ENCODE assay signal across 8 cellular contexts in the genomic region with DNA sequence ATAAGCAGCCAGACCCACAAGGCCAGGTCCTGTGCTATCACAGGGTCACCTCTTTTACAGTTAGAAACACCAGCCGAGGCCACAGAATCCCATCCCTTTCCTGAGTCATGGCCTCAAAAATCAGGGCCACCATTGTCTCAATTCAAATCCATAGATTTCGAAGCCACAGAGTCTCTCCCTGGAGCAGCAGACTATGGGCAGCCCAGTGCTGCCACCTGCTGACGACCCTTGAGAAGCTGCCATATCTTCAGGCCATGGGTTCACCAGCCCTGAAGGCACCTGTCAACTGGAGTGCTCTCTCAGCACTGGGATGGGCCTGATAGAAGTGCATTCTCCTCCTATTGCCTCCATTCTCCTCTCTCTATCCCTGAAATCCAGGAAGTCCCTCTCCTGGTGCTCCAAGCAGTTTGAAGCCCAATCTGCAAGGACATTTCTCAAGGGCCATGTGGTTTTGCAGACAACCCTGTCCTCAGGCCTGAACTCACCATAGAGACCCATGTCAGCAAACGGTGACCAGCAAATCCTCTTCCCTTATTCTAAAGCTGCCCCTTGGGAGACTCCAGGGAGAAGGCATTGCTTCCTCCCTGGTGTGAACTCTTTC. TPM values are rescaled to one million over a fixed set of nuclear protein-coding genes. Genes with fewer than 3 reads are reported as not detected.
DNase-seq lines count a peak whose midpoint lies in the region; ATAC-seq and TF ChIP-seq lines count a peak whose summit lies in the region.

No MANE protein-coding gene starts in this region.

- no peak overlapping the region for H3K4me3 Mint-ChIP-seq in activated CD4-positive, alpha-beta T cell treated with anti-CD3 and anti-CD28 coated beads, Interleukin-2, amount 10 ng/mL, durations not matched to agents 24 days and 14 days

- intact Hi-C loops in activated CD4-positive, alpha-beta T cell treated with anti-CD3 and anti-CD28 coated beads, Interleukin-2, amount 10 ng/mL, durations not matched to agents 24 days and 14 days (cut with micrococcal nuclease), result loop anchor here (1.0 to 5.0 kb wide), 2 partner anchors 381 to 592 kb away; no protein-coding TSS in a partner anchor

- 27% methylated on average over 4 of the region's 4 CpGs for WGBS in liver

- H3K27ac Mint-ChIP-seq in activated CD4-positive, alpha-beta T cell treated with anti-CD3 and anti-CD28 coated beads, Interleukin-2, amount 10 ng/mL, durations not matched to agents 24 days and 14 days, result no peak overlapping the region

- H3K36me3 Mint-ChIP-seq in activated CD4-positive, alpha-beta T cell treated with anti-CD3 and anti-CD28 coated beads, Interleukin-2, amount 10 ng/mL, durations not matched to agents 24 days and 14 days (ENCODE audit: low read depth), result no peaks in the 10 kb centered on the region

- no peaks in the 10 kb centered on the region for H3K9me3 Mint-ChIP-seq in activated CD4-positive, alpha-beta T cell treated with anti-CD3 and anti-CD28 coated beads, Interleukin-2, amount 10 ng/mL, durations not matched to agents 24 days and 14 days

- no peak overlapping the region for H3K4me3 ChIP-seq in coronary artery
- no peak overlapping the region for H3K4me3 ChIP-seq in liver (ENCODE audit: low read depth in 1 of 3, low read length in 3 of 3)

- H3K4me1 ChIP-seq in liver (ENCODE audit: control insufficient read depth in 4 of 4, insufficient read depth in 4 of 4, low read length in 3 of 4), result no peaks in the 10 kb centered on the region

- H3K27ac ChIP-seq in coronary artery (no peak overlapping the region), liver (ENCODE audit: low read depth in 1 of 2, low read length in 2 of 2) (no peak overlapping the region)

- H3K4me1 Mint-ChIP-seq in activated CD4-positive, alpha-beta T cell treated with anti-CD3 and anti-CD28 coated beads, Interleukin-2, amount 10 ng/mL, durations not matched to agents 24 days and 14 days, result no peaks in the 10 kb centered on the region

- H3K36me3 ChIP-seq in liver (ENCODE audit: control insufficient read depth in 4 of 4, insufficient read depth in 3 of 4, low read depth in 1 of 4, low read length in 3 of 4), result peaks cover 0 to 2% (median under 1%) of the 10 kb centered on the region in 4 donors

- H3K27me3 Mint-ChIP-seq in activated CD4-positive, alpha-beta T cell treated with anti-CD3 and anti-CD28 coated beads, Interleukin-2, amount 10 ng/mL, durations not matched to agents 24 days and 14 days, result peaks cover 2% of the 10 kb centered on the region

- peaks cover 0 to 10% (median 3%) of the 10 kb centered on the region in 4 donors for H3K9me3 ChIP-seq in liver (ENCODE audit: control insufficient read depth in 4 of 4, low read length in 3 of 4)

- no peak overlapping the region for H3K9ac ChIP-seq in liver (ENCODE audit: low read depth in 1 of 2, low read length in 2 of 2)

- peak; percentile 62 for TF ChIP-seq CTCF in coronary artery (IDR thresholded peaks at IDR 0.05)
- TF ChIP-seq CTCF in liver (IDR thresholded peaks at IDR 0.05; ENCODE audit: low read depth, low read length, missing input control), result peak; percentile 79

- peak; percentile 90 to 93 for TF ChIP-seq RAD21 in liver (IDR thresholded peaks at IDR 0.05)

- DNase-seq in A172 (ENCODE audit: low spot score) (peak; percentile 73), GM19240 (ENCODE audit: insufficient read length, low spot score) (peak; percentile 79), NCI-H345 treated with DMSO at 0.1 percent for 48 hours (lab: John Stamatoyannopoulos, UW; ENCODE audit: unreplicated experiment) (peak; percentile 26), coronary artery (ENCODE audit: low spot score) (no peak)
- DNase-seq in activated CD4-positive, alpha-beta T cell treated with anti-CD3 and anti-CD28 coated beads, Interleukin-2, amount 10 ng/mL, durations not matched to agents 24 days and 14 days, result peak; percentile 88
- DNase-seq in stimulated activated CD4-positive, alpha-beta T cell treated with anti-CD3 and anti-CD28 coated beads, TNF-alpha, amount 100 ng/mL, for 48 hours (ENCODE audit: low read depth in 3 of 3), result peak; percentile 9 to 54 (median 30)

- peaks cover 0 to 2% (median 0%) of the 10 kb centered on the region in 4 donors for H3K27me3 ChIP-seq in liver (ENCODE audit: control insufficient read depth in 4 of 4, insufficient read depth in 4 of 4, low read length in 3 of 4)

- no peak for ATAC-seq in HG02840 (IDR thresholded peaks at IDR 0.05; ENCODE audit: low FRiP score, unreplicated experiment)

TF ChIP-seq in liver, 16 proteins besides CTCF, POLR2A, EP300 and RAD21:
- TF ChIP-seq EGR1 (IDR thresholded peaks at IDR 0.05; ENCODE audit: low read depth in 2 of 2) (no peak), RXRA (IDR thresholded peaks at IDR 0.05) (peak in 1 of 2 donors; percentile 34)
- TF ChIP-seq, protein P1, sequence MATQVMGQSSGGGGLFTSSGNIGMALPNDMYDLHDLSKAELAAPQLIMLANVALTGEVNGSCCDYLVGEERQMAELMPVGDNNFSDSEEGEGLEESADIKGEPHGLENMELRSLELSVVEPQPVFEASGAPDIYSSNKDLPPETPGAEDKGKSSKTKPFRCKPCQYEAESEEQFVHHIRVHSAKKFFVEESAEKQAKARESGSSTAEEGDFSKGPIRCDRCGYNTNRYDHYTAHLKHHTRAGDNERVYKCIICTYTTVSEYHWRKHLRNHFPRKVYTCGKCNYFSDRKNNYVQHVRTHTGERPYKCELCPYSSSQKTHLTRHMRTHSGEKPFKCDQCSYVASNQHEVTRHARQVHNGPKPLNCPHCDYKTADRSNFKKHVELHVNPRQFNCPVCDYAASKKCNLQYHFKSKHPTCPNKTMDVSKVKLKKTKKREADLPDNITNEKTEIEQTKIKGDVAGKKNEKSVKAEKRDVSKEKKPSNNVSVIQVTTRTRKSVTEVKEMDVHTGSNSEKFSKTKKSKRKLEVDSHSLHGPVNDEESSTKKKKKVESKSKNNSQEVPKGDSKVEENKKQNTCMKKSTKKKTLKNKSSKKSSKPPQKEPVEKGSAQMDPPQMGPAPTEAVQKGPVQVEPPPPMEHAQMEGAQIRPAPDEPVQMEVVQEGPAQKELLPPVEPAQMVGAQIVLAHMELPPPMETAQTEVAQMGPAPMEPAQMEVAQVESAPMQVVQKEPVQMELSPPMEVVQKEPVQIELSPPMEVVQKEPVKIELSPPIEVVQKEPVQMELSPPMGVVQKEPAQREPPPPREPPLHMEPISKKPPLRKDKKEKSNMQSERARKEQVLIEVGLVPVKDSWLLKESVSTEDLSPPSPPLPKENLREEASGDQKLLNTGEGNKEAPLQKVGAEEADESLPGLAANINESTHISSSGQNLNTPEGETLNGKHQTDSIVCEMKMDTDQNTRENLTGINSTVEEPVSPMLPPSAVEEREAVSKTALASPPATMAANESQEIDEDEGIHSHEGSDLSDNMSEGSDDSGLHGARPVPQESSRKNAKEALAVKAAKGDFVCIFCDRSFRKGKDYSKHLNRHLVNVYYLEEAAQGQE (IDR thresholded peaks at IDR 0.05), result peak; percentile 93
TF ChIP-seq in liver: peak in this region for 2.

RNA-seq across cellular contexts. Expression of a gene that starts 39.6 kb away (rescaled TPM):
- total RNA-seq in A172 (2014; rRNA removed; shearing (Covaris generic)), result 0.10 and 0.65 TPM in 2 replicates
- not detected in 2 replicates for total RNA-seq in activated CD4-positive, alpha-beta T cell treated with anti-CD3 and anti-CD28 coated beads, Interleukin-2, amount 10 ng/mL, durations not matched to agents 24 days and 14 days
- total RNA-seq in liver, result not detected
- not detected for polyA plus RNA-seq in liver

RNA-seq across cellular contexts. Expression of a gene that starts 52.3 kb away (rescaled TPM):
- 0.14 and 0.69 TPM in 2 replicates for total RNA-seq in A172 (2014; rRNA removed; shearing (Covaris generic))
- 11.6 and 13.0 TPM in 2 replicates for total RNA-seq in activated CD4-positive, alpha-beta T cell treated with anti-CD3 and anti-CD28 coated beads, Interleukin-2, amount 10 ng/mL, durations not matched to agents 24 days and 14 days
- 1 to 10 TPM; 5.8 to 9.0 TPM for total RNA-seq in liver
- 1 to 10 TPM; 7.2 to 9.9 TPM for polyA plus RNA-seq in liver
